Comparison of ENCODE assay signal across 8 cellular contexts in genomic region chr12:96398422-96399080, GRCh38. TPM values are rescaled to one million over a fixed set of nuclear protein-coding genes. Genes with fewer than 3 reads are reported as not detected.
DNase-seq lines count a peak whose midpoint lies in the region; ATAC-seq and TF ChIP-seq lines count a peak whose summit lies in the region.

No MANE protein-coding gene starts in this region.

- peaks cover 34% of the 10 kb centered on the region for H3K36me3 Mint-ChIP-seq in Calu3 (ENCODE audit: insufficient read depth, unreplicated experiment)
- no peaks in the 10 kb centered on the region for H3K36me3 Mint-ChIP-seq in type B pancreatic cell

- H3K4me3 ChIP-seq in IMR-90 (ENCODE audit: insufficient read depth, low read depth, low read length) (peak overlapping the region; percentile 82), cardiac fibroblast (replicated peaks in 1 of 2; ENCODE audit: low read depth in 2 of 2, low read length in 2 of 2) (peak overlapping the region; percentile 85 to 94), lower lobe of right lung (peak overlapping the region; percentile 81)

- POLR2A ChIA-PET in IMR-90 (lab: Charles Lee; ENCODE audit: unreplicated experiment), result interaction anchor here (0.6 kb wide), 1 partner anchor 105 kb away, joined by 3 read pairs; no protein-coding TSS in a partner anchor

- peak overlapping the region; percentile 91 for H3K18ac ChIP-seq in IMR-90 (ENCODE audit: low read depth, low read length)

- H3K27ac Mint-ChIP-seq in Calu3 (ENCODE audit: unreplicated experiment) (peak overlapping the region; percentile 60), type B pancreatic cell (peak overlapping the region; percentile 92)

- no peaks in the 10 kb centered on the region for H3K27me3 ChIP-seq in IMR-90 (ENCODE audit: control insufficient read depth, insufficient read depth, low read length)
- H3K27me3 ChIP-seq in lower lobe of right lung (ENCODE audit: low read depth), result no peaks in the 10 kb centered on the region

- peaks cover 46% of the 10 kb centered on the region for H4K20me1 ChIP-seq in IMR-90 (ENCODE audit: insufficient read depth, low read length)

- no peak for DNase-seq in Calu3
- DNase-seq in IMR-90, result peak; percentile 39
- DNase-seq in cardiac fibroblast (ENCODE audit: low read depth in 2 of 2), result peak; percentile 32 to 37
- DNase-seq in lower lobe of right lung, result no peak
- no peak for DNase-seq in type B pancreatic cell (ENCODE audit: extremely low spot score, unreplicated experiment)
- no peak for DNase-seq in stimulated activated CD4-positive, alpha-beta T cell treated with anti-CD3 and anti-CD28 coated beads, Interleukin-2, amount 100 ng/mL, for 24 hours

- H3K4me1 ChIP-seq in IMR-90 (ENCODE audit: control insufficient read depth, insufficient read depth, low read length) (peaks cover 2% of the 10 kb centered on the region; the same call in 1 of the 2 replicates), lower lobe of right lung (peaks cover 45% of the 10 kb centered on the region)

- peaks cover 0 to 24% of the 10 kb centered on the region in 2 experiments; a peak in 2 of 4 replicates for H3K79me1 ChIP-seq in IMR-90 (ENCODE audit: low read depth in 1 of 2, low read length in 2 of 2)

- CTCF ChIA-PET in Calu3 (lab: Charles Lee), result interaction anchor here (0.9 kb wide), 2 partner anchors 59 to 83 kb away, joined by 3 to 4 read pairs; no protein-coding TSS in a partner anchor
- CTCF ChIA-PET in IMR-90 (lab: Yijun Ruan, JAX), result interaction anchor here (0.8 to 1.0 kb wide), 2 partner anchors 8 to 120 kb away, joined by 4 to 6 read pairs; no protein-coding TSS in a partner anchor

- H3K56ac ChIP-seq in IMR-90 (ENCODE audit: extremely low read depth, insufficient read depth, low read length), result peak overlapping the region; percentile 85

- H2AK9ac ChIP-seq in IMR-90 (replicated peaks; ENCODE audit: low read depth, low read length, poor library complexity), result peak overlapping the region; percentile 85

- H2BK15ac ChIP-seq in IMR-90 (ENCODE audit: low read depth, low read length), result peak overlapping the region; percentile 17; the same call in 2 of the 3 replicates

- peak overlapping the region; percentile 85 for H4K91ac ChIP-seq in IMR-90 (ENCODE audit: insufficient read depth, low read depth, low read length)

- in situ Hi-C loops in IMR-90 (cut with MboI; ENCODE audit: low sequenced_read_pairs), result no loop called here

- H3K9me3 Mint-ChIP-seq in Calu3 (ENCODE audit: low read depth, unreplicated experiment), result no peaks in the 10 kb centered on the region
- H3K9me3 Mint-ChIP-seq in type B pancreatic cell, result no peaks in the 10 kb centered on the region

- H3K9me3 ChIP-seq in IMR-90 (ENCODE audit: control insufficient read depth, insufficient read depth, low read length) (no peaks in the 10 kb centered on the region), lower lobe of right lung (no peaks in the 10 kb centered on the region)

- TSS peak; percentile 39 for BruUV-seq in Calu3 (replicated peaks; lab: Mats Ljungman, UMichigan)
- BruUV-seq in IMR-90 (replicated peaks; lab: Mats Ljungman, UMichigan), result TSS peak; percentile 37

- H3K27me3 Mint-ChIP-seq in Calu3 (ENCODE audit: unreplicated experiment) (no peaks in the 10 kb centered on the region), type B pancreatic cell (no peaks in the 10 kb centered on the region)

- peak overlapping the region; percentile 75 for H2AK5ac ChIP-seq in IMR-90 (ENCODE audit: low read depth, low read length)

- dilution Hi-C loops in IMR-90 (cut with HindIII; ENCODE audit: low sequenced_read_pairs, unreplicated experiment), result no loop called here

- H2BK20ac ChIP-seq in IMR-90 (ENCODE audit: low read depth, low read length), result peak overlapping the region; percentile 3; the same call in 1 of the 2 replicates

- H3K9ac ChIP-seq in IMR-90 (ENCODE audit: low read depth, low read length), result peak overlapping the region; percentile 95

- TF ChIP-seq CTCF in Calu3 (IDR thresholded peaks at IDR 0.05; ENCODE audit: unreplicated experiment) (no peak), IMR-90 (conservative IDR thresholded peaks at IDR 0.05; ENCODE audit: low read depth, low read length) (no peak), cardiac fibroblast (IDR thresholded peaks at IDR 0.05; ENCODE audit: low read depth, low read length) (no peak), lower lobe of right lung (IDR thresholded peaks at IDR 0.05) (no peak), type B pancreatic cell (conservative IDR thresholded peaks at IDR 0.05) (no peak)

- peaks cover 29% of the 10 kb centered on the region for H3K4me1 Mint-ChIP-seq in Calu3 (ENCODE audit: low read depth, unreplicated experiment)
- H3K4me1 Mint-ChIP-seq in type B pancreatic cell (ENCODE audit: unreplicated experiment), result peaks cover 35% of the 10 kb centered on the region

- intact Hi-C loops in Calu3 (cut with micrococcal nuclease; ENCODE audit: unreplicated experiment), result loop anchor here (5.0 to 10.0 kb wide), 5 partner anchors 36 to 351 kb away; no protein-coding TSS in a partner anchor
- intact Hi-C loops in IMR-90 (cut with micrococcal nuclease), result loop anchor here (5.0 to 10.0 kb wide), 2 partner anchors 91 to 124 kb away; no protein-coding TSS in a partner anchor
- intact Hi-C loops in lower lobe of right lung (cut with DNase I), result no loop called here

- H3K36me3 ChIP-seq in IMR-90 (ENCODE audit: control insufficient read depth, insufficient read depth, low read length), result no peaks in the 10 kb centered on the region
- H3K36me3 ChIP-seq in lower lobe of right lung, result no peaks in the 10 kb centered on the region

- peak overlapping the region; percentile 88 for H3K4ac ChIP-seq in IMR-90 (ENCODE audit: low read depth, low read length)

- H3K23ac ChIP-seq in IMR-90 (ENCODE audit: low read depth, low read length), result peak overlapping the region; percentile 69

- WGBS in IMR-90 (ENCODE audit: extremely low coverage in 2 of 2, insufficient read length in 1 of 2), 2 experiments, result 0% methylated on average over 2 of the region's 8 CpGs; no CpG with 5 or more reads in 1 of the 2 experiments

- H3K14ac ChIP-seq in IMR-90 (replicated peaks; ENCODE audit: low read depth, low read length), result peak overlapping the region; percentile 91

- H2BK120ac ChIP-seq in IMR-90 (ENCODE audit: low read depth, low read length), result peak overlapping the region; percentile 73

- peak overlapping the region; percentile 90 for H3K4me3 Mint-ChIP-seq in Calu3 (ENCODE audit: low read depth, unreplicated experiment)
- peak overlapping the region; percentile 95 for H3K4me3 Mint-ChIP-seq in type B pancreatic cell

- peak overlapping the region; percentile 91 for H2BK5ac ChIP-seq in IMR-90 (ENCODE audit: low read depth, low read length, poor library complexity, severe bottlenecking)

- peak overlapping the region; percentile 99 for H3K4me2 ChIP-seq in IMR-90 (ENCODE audit: low read depth, low read length)

- H4K8ac ChIP-seq in IMR-90 (ENCODE audit: low read depth in 2 of 2, low read length in 2 of 2), result peak overlapping the region; percentile 56

- no peak for TF ChIP-seq RAD21 in IMR-90 (IDR thresholded peaks at IDR 0.05; ENCODE audit: low read length)

- peak overlapping the region; percentile 85 for H3K27ac ChIP-seq in IMR-90 (ENCODE audit: insufficient read depth, low read length)
- peak overlapping the region; percentile 98 for H3K27ac ChIP-seq in lower lobe of right lung

- no peak for TF ChIP-seq POLR2A in IMR-90 (IDR thresholded peaks at IDR 0.05; ENCODE audit: low read depth, low read length)

- ATAC-seq in IMR-90 (ENCODE audit: low read depth) (no peak), lower lobe of right lung (peak in 1 of 2 donors; percentile 4), GM19328 (IDR thresholded peaks at IDR 0.05; ENCODE audit: unreplicated experiment) (no peak), HG03175 (IDR thresholded peaks at IDR 0.05; ENCODE audit: unreplicated experiment) (no peak)

- peaks cover 6% of the 10 kb centered on the region; the same call in 1 of the 2 replicates for H3K9me1 ChIP-seq in IMR-90 (ENCODE audit: insufficient read depth, low read length)

- peak overlapping the region; percentile 49; the same call in 1 of the 2 replicates for H4K5ac ChIP-seq in IMR-90 (ENCODE audit: low read depth, low read length)

- H2AFZ ChIP-seq in IMR-90 (replicated peaks; ENCODE audit: low read length, poor library complexity), result peak overlapping the region; percentile 91

TF ChIP-seq in IMR-90, 13 proteins besides CTCF, POLR2A, EP300 and RAD21:
- TF ChIP-seq BHLHE40 (IDR thresholded peaks at IDR 0.05; ENCODE audit: low read depth, low read length) (no peak), MXI1 (IDR thresholded peaks at IDR 0.05; ENCODE audit: borderline replicate concordance, low read depth, low read length) (0 out of 2 replicates have a peak, but pooled peaks have one; percentile 2)

RNA-seq across cellular contexts. Expression of gene CDK17, which starts 1.7 kb away (rescaled TPM):
- 28.8 and 33.0 TPM in 2 replicates for total RNA-seq in Calu3 (2022)
- 50.2 and 58.9 TPM in 2 replicates for total RNA-seq in IMR-90 (2012; rRNA removed)
- polyA plus RNA-seq in IMR-90 (2012; rRNA removed), result 14.5 and 15.4 TPM in 2 replicates
- 6.0 and 8.4 TPM in 2 replicates for polyA plus RNA-seq in IMR-90 (2012; cell fraction: cytosol; rRNA removed)
- polyA plus RNA-seq in IMR-90 (2012; cell fraction: nucleus; rRNA removed; ENCODE audit: low replicate concordance), result 8.1 and 41.6 TPM in 2 replicates
- total RNA-seq in lower lobe of right lung, result 41.7 TPM
- 16.8 and 25.2 TPM in 2 replicates for total RNA-seq in type B pancreatic cell (ENCODE audit: low replicate concordance)

Comparison
In these comparisons a context has a peak if more than half of its experiments do, and no peak if none do; other contexts are left out.
1. DNase-seq: peak in IMR-90 (single experiment) and cardiac fibroblast (2 of 2); none in Calu3 (single experiment), lower lobe of right lung (single experiment), type B pancreatic cell (single experiment) and stimulated activated CD4-positive, alpha-beta T cell treated with anti-CD3 and anti-CD28 coated beads, Interleukin-2, amount 100 ng/mL, for 24 hours (0 of 2).
2. Peak in every context shown above with its lines, with median percentiles within 50 percentile points of each other: H3K4me3 ChIP-seq.